ENCODE assay signal across 1 cellular context in the genomic region with DNA sequence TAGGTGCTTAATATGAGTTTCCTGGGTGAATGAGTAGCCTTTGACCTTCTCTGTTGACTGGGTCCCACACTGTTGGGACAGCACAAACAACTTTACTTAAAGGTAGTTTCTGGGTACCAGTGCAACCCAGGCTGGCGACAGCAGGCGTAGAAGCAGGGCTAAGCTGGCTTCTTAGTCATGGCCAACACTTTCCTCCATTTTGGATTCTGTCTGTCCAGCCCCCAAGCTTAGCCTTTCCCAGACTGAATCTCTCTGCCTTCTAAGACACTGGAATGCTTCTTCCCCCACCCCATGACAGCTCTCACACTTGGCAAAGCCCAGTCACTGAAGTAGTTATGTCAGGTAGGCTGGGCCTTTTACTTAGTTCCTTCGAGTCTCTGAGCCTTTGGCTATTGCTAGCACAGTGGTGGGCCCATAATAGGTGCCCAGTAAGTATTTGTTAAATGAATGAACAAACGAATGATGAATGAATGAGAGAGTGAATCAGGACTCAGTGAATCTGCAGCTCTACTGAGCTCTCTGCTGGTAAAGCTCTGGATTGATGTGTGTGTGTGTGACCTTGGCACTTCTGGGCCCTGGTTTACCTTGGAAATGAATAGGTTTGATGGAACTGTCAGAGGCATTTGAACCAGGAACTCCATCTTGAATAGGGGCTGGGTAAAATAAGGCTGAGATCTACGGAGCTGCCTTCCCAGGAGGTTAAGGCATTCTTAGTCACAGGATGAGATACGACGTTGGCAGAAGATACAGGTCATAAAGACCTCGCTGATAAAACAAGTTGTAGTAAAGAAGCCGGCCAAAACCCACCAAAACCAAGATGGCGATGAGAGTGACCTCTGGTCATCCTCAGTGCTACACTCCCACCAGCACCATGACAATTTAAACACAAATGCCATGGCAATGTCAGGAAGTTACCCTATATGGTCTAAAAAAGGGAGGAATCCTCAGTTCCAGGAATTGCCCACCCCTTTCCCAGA.
TF ChIP-seq lines count a peak whose summit lies in the region.

No MANE protein-coding gene starts in this region.

TF ChIP-seq in GM23338, 12 proteins besides CTCF, POLR2A, EP300 and RAD21:
- no peak for TF ChIP-seq CREB1 (CRISPR knock-in tag; IDR thresholded peaks at IDR 0.05; ENCODE audit: low read depth)
- no peak for TF ChIP-seq STAT1 (IDR thresholded peaks at IDR 0.05; ENCODE audit: unreplicated experiment)
- TF ChIP-seq, protein P1, sequence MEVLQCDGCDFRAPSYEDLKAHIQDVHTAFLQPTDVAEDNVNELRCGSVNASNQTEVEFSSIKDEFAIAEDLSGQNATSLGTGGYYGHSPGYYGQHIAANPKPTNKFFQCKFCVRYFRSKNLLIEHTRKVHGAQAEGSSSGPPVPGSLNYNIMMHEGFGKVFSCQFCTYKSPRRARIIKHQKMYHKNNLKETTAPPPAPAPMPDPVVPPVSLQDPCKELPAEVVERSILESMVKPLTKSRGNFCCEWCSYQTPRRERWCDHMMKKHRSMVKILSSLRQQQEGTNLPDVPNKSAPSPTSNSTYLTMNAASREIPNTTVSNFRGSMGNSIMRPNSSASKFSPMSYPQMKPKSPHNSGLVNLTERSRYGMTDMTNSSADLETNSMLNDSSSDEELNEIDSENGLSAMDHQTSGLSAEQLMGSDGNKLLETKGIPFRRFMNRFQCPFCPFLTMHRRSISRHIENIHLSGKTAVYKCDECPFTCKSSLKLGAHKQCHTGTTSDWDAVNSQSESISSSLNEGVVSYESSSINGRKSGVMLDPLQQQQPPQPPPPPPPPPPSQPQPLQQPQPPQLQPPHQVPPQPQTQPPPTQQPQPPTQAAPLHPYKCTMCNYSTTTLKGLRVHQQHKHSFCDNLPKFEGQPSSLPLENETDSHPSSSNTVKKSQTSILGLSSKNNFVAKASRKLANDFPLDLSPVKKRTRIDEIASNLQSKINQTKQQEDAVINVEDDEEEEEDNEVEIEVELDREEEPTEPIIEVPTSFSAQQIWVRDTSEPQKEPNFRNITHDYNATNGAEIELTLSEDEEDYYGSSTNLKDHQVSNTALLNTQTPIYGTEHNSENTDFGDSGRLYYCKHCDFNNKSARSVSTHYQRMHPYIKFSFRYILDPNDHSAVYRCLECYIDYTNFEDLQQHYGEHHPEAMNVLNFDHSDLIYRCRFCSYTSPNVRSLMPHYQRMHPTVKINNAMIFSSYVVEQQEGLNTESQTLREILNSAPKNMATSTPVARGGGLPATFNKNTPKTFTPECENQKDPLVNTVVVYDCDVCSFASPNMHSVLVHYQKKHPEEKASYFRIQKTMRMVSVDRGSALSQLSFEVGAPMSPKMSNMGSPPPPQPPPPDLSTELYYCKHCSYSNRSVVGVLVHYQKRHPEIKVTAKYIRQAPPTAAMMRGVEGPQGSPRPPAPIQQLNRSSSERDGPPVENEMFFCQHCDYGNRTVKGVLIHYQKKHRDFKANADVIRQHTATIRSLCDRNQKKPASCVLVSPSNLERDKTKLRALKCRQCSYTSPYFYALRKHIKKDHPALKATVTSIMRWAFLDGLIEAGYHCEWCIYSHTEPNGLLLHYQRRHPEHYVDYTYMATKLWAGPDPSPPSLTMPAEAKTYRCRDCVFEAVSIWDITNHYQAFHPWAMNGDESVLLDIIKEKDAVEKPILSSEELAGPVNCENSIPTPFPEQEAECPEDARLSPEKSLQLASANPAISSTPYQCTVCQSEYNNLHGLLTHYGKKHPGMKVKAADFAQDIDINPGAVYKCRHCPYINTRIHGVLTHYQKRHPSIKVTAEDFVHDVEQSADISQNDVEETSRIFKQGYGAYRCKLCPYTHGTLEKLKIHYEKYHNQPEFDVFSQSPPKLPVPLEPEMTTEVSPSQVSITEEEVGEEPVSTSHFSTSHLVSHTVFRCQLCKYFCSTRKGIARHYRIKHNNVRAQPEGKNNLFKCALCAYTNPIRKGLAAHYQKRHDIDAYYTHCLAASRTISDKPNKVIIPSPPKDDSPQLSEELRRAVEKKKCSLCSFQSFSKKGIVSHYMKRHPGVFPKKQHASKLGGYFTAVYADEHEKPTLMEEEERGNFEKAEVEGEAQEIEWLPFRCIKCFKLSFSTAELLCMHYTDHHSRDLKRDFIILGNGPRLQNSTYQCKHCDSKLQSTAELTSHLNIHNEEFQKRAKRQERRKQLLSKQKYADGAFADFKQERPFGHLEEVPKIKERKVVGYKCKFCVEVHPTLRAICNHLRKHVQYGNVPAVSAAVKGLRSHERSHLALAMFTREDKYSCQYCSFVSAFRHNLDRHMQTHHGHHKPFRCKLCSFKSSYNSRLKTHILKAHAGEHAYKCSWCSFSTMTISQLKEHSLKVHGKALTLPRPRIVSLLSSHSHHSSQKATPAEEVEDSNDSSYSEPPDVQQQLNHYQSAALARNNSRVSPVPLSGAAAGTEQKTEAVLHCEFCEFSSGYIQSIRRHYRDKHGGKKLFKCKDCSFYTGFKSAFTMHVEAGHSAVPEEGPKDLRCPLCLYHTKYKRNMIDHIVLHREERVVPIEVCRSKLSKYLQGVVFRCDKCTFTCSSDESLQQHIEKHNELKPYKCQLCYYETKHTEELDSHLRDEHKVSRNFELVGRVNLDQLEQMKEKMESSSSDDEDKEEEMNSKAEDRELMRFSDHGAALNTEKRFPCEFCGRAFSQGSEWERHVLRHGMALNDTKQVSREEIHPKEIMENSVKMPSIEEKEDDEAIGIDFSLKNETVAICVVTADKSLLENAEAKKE (CRISPR knock-in tag; IDR thresholded peaks at IDR 0.05): no peak
- TF ChIP-seq ZNF331 (CRISPR knock-in tag; IDR thresholded peaks at IDR 0.05; ENCODE audit: low read depth): no peak
- no peak for TF ChIP-seq POLR2AphosphoS5 (IDR thresholded peaks at IDR 0.05; ENCODE audit: low read depth)
